In the genomic region with DNA sequence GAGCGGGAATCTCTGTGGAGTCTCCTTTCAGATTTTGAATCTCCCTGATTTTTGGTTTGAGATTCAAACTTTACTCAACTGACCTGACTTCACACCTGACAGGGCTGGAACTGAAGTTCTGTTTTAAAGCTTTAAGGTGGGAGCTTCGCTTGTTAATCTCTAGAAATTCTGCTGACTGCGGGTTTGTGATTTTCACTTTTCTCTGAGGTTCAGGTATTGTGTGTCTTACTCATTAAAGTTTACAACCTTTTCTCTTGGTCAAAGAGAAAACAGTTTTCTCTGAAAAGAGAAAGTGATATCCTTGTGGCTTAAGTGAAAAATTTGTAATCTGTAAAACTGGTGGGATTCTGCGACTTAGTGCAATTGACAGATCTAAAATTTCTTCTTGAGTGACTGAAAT, we compare ENCODE assay signal across 40 cellular contexts. TPM values are rescaled to one million over a fixed set of nuclear protein-coding genes. Genes with fewer than 3 reads are reported as not detected.
"Had no signal": no experiment of that assay in that cellular context is flagged by ENCODE, and none has a peak within 500 bp of the region (broad histone marks: within the 10 kb centered on the region; RNA-seq: fewer than 3 reads in every experiment).

No MANE protein-coding gene starts in this region.

- ATAC-seq: activated CD4-positive, alpha-beta T cell treated with anti-CD3 and anti-CD28 coated beads for 36 hours; activated CD8-positive, alpha-beta memory T cell treated with anti-CD3 and anti-CD28 coated beads, Interleukin-2, amount 10 ng/mL, durations not matched to agents 7 days and 5 days; activated CD8-positive, alpha-beta T cell treated with anti-CD3 and anti-CD28 coated beads, Interleukin-2, amount 10 ng/mL, durations not matched to agents 7 days and 5 days; activated naive CD8-positive, alpha-beta T cell treated with anti-CD3 and anti-CD28 coated beads, Interleukin-2, amount 50 U/mL, for 24 hours; activated T-helper 17 cell treated with anti-CD3 and anti-CD28 coated beads, Interleukin-2, amount 50 U/mL, for 72 hours; body of pancreas; gastroesophageal sphincter; heart right ventricle; T-helper 17 cell had no signal

- H3K27me3 ChIP-seq: adrenal gland, body of pancreas, heart right ventricle had no signal

- H3K27ac ChIP-seq: adrenal gland, body of pancreas, epithelial cell of prostate, esophagus squamous epithelium, gastroesophageal sphincter, heart right ventricle had no signal

- H3K4me1 ChIP-seq: body of pancreas had no signal

- H3K9me3 ChIP-seq: body of pancreas had no signal

- H3K36me3 ChIP-seq: adrenal gland, esophagus squamous epithelium, gastroesophageal sphincter, heart right ventricle had no signal

- FAIRE-seq: colon, endometrium, endothelial cell of umbilical vein had no signal

- H3K4me3 ChIP-seq: adrenal gland, body of pancreas, esophagus squamous epithelium, gastroesophageal sphincter, heart right ventricle had no signal

- DNase-seq: activated CD4-positive, alpha-beta memory T cell treated with anti-CD3 and anti-CD28 coated beads for 36 hours; activated CD4-positive, alpha-beta T cell treated with anti-CD3 and anti-CD28 coated beads for 36 hours; activated CD4-positive, alpha-beta T cell treated with anti-CD3 and anti-CD28 coated beads, Interleukin-2, amount 10 ng/mL, durations not matched to agents 24 days and 14 days; activated CD4-positive, CD25-positive, alpha-beta regulatory T cell; activated CD4-positive, CD25-positive, alpha-beta regulatory T cell treated with anti-CD3 and anti-CD28 coated beads, Interleukin-2, amount 50 U/mL, for 72 hours; activated CD8-positive, alpha-beta memory T cell treated with anti-CD3 and anti-CD28 coated beads, Interleukin-2, amount 10 ng/mL, durations not matched to agents 7 days and 5 days; activated CD8-positive, alpha-beta memory T cell treated with anti-CD3 and anti-CD28 coated beads, Interleukin-2, amount 50 U/mL, for 4 hours; activated CD8-positive, alpha-beta T cell treated with anti-CD3 and anti-CD28 coated beads, Interleukin-2, amount 10 ng/mL, durations not matched to agents 7 days and 5 days; activated effector memory CD4-positive, alpha-beta T cell treated with Interleukin-2 at 50 U/mL for 16 hours; activated gamma-delta T cell treated with Interleukin-2 at 50 U/mL for 16 hours; activated naive CD4-positive, alpha-beta T cell treated with Interleukin-2 at 50 U/mL for 16 hours; activated naive CD8-positive, alpha-beta T cell treated with anti-CD3 and anti-CD28 coated beads for 36 hours; activated naive CD8-positive, alpha-beta T cell treated with anti-CD3 and anti-CD28 coated beads, Interleukin-2, amount 50 U/mL, for 24 hours; activated T-cell treated with anti-CD3 and anti-CD28 coated beads, Interleukin-2, amount 50 U/mL, for 24 hours; adrenal gland; amygdala; aorta; body of pancreas; caudate nucleus; cortex of kidney; effector CD8-positive, alpha-beta T cell; esophagus squamous epithelium; foreskin melanocyte; heart right ventricle; T-helper 1 cell; T-helper 17 cell; T1000 had no signal

RNA-seq across cellular contexts. Expression of a gene that starts 57.4 kb away (rescaled TPM):
- total RNA-seq: activated CD4-positive, alpha-beta memory T cell treated with anti-CD3 and anti-CD28 coated beads for 36 hours; activated CD4-positive, alpha-beta T cell treated with anti-CD3 and anti-CD28 coated beads for 36 hours; activated CD4-positive, alpha-beta T cell treated with anti-CD3 and anti-CD28 coated beads, Interleukin-2, amount 10 ng/mL, durations not matched to agents 24 days and 14 days; activated CD8-positive, alpha-beta memory T cell treated with anti-CD3 and anti-CD28 coated beads for 36 hours; activated CD8-positive, alpha-beta memory T cell treated with anti-CD3 and anti-CD28 coated beads, Interleukin-2, amount 10 ng/mL, durations not matched to agents 7 days and 5 days; activated CD8-positive, alpha-beta T cell treated with anti-CD3 and anti-CD28 coated beads, Interleukin-2, amount 10 ng/mL, durations not matched to agents 7 days and 5 days; activated naive CD8-positive, alpha-beta T cell treated with anti-CD3 and anti-CD28 coated beads for 36 hours; activated T-helper 17 cell treated with anti-CD3 and anti-CD28 coated beads, Interleukin-2, amount 50 U/mL, for 72 hours; adrenal gland; body of pancreas; chondrocyte; dermis microvascular lymphatic vessel endothelial cell; endothelial cell of umbilical vein; esophagus squamous epithelium; fibroblast of lung; fibroblast of villous mesenchyme; gastroesophageal sphincter; glomerular endothelial cell; T-helper 17 cell had no signal
- polyA plus RNA-seq: aorta, endothelial cell of umbilical vein, esophagus, fibroblast of lung, heart right ventricle had no signal
